ENCODE assay signal across 10 cellular contexts in genomic region chr7:135238112-135238744, GRCh38. TPM values are rescaled to one million over a fixed set of nuclear protein-coding genes. Genes with fewer than 3 reads are reported as not detected.
DNase-seq lines count a peak whose midpoint lies in the region; ATAC-seq, FAIRE-seq and TF ChIP-seq lines count a peak whose summit lies in the region.
"Had no signal": no experiment of that assay in that cellular context is flagged by ENCODE, and none has a peak within 500 bp of the region (broad histone marks: within the 10 kb centered on the region; RNA-seq: fewer than 3 reads in every experiment).

No MANE protein-coding gene starts in this region.

- no peaks in the 10 kb centered on the region for H3K36me3 Mint-ChIP-seq in activated CD4-positive, alpha-beta T cell treated with anti-CD3 and anti-CD28 coated beads, Interleukin-2, amount 10 ng/mL, durations not matched to agents 24 days and 14 days (ENCODE audit: low read depth)
- H3K36me3 Mint-ChIP-seq in osteocyte (ENCODE audit: unreplicated experiment), result no peaks in the 10 kb centered on the region

- TF ChIP-seq CTCF in Loucy (conservative IDR thresholded peaks at IDR 0.05; ENCODE audit: low read length) (peak; percentile 59), bronchial epithelial cell (IDR thresholded peaks at IDR 0.05; ENCODE audit: insufficient read depth, low read length, severe bottlenecking) (peak; percentile 49), osteocyte (IDR thresholded peaks at IDR 0.05) (peak; percentile 43)

- H3K4me3 ChIP-seq in Loucy (ENCODE audit: low read length, poor library complexity, severe bottlenecking), result no peak overlapping the region
- H3K4me3 ChIP-seq in bronchial epithelial cell (ENCODE audit: low read depth, low read length), result no peak overlapping the region

- H3K9ac ChIP-seq in Loucy (ENCODE audit: low read depth, low read length, poor library complexity, severe bottlenecking), result no peak overlapping the region

- no peak overlapping the region for H3K4me3 Mint-ChIP-seq in activated CD4-positive, alpha-beta T cell treated with anti-CD3 and anti-CD28 coated beads, Interleukin-2, amount 10 ng/mL, durations not matched to agents 24 days and 14 days
- no peak overlapping the region for H3K4me3 Mint-ChIP-seq in osteocyte (ENCODE audit: unreplicated experiment)
- H3K4me3 Mint-ChIP-seq: CD4-positive, alpha-beta T cell had no signal

- no peak overlapping the region for H2AFZ ChIP-seq in Loucy (ENCODE audit: low read length)

- FAIRE-seq in bronchial epithelial cell (lab: Jason Lieb, UNC), result no peak

- H4K20me1 ChIP-seq in Loucy (ENCODE audit: insufficient read depth, low read length, poor library complexity, severe bottlenecking), result no peaks in the 10 kb centered on the region

- H3K36me3 ChIP-seq in Loucy (ENCODE audit: insufficient read depth, low read length) (no peaks in the 10 kb centered on the region), bronchial epithelial cell (ENCODE audit: control insufficient read depth, insufficient read depth, low read length) (no peaks in the 10 kb centered on the region)

- intact Hi-C loops in activated CD4-positive, alpha-beta T cell treated with anti-CD3 and anti-CD28 coated beads, Interleukin-2, amount 10 ng/mL, durations not matched to agents 24 days and 14 days (cut with micrococcal nuclease), result no loop called here

- no peak overlapping the region for H3K27ac Mint-ChIP-seq in activated CD4-positive, alpha-beta T cell treated with anti-CD3 and anti-CD28 coated beads, Interleukin-2, amount 10 ng/mL, durations not matched to agents 24 days and 14 days
- no peak overlapping the region for H3K27ac Mint-ChIP-seq in osteocyte (ENCODE audit: unreplicated experiment)
- H3K27ac Mint-ChIP-seq: CD4-positive, alpha-beta T cell had no signal

- no peaks in the 10 kb centered on the region for H3K79me2 ChIP-seq in Loucy (ENCODE audit: insufficient read depth, low read length)

- H3F3A ChIP-seq in Loucy (ENCODE audit: low read depth), result no peaks in the 10 kb centered on the region

- H3K9me3 Mint-ChIP-seq in activated CD4-positive, alpha-beta T cell treated with anti-CD3 and anti-CD28 coated beads, Interleukin-2, amount 10 ng/mL, durations not matched to agents 24 days and 14 days, result peaks cover 7% of the 10 kb centered on the region
- H3K9me3 Mint-ChIP-seq in osteocyte (ENCODE audit: unreplicated experiment), result no peaks in the 10 kb centered on the region
- H3K9me3 Mint-ChIP-seq: CD4-positive, alpha-beta T cell had no signal

- H3K9me3 ChIP-seq in Loucy (ENCODE audit: insufficient read depth, low read depth, low read length), result no peaks in the 10 kb centered on the region

- H3K27me3 Mint-ChIP-seq in activated CD4-positive, alpha-beta T cell treated with anti-CD3 and anti-CD28 coated beads, Interleukin-2, amount 10 ng/mL, durations not matched to agents 24 days and 14 days, result peaks cover 5% of the 10 kb centered on the region
- peaks cover 25% of the 10 kb centered on the region for H3K27me3 Mint-ChIP-seq in osteocyte (ENCODE audit: unreplicated experiment)
- H3K27me3 Mint-ChIP-seq: CD4-positive, alpha-beta T cell had no signal

- peak; percentile 50 for DNase-seq in activated CD4-positive, alpha-beta T cell treated with anti-CD3 and anti-CD28 coated beads for 48 hours
- no peak for DNase-seq in activated CD4-positive, alpha-beta T cell treated with anti-CD3 and anti-CD28 coated beads, Interleukin-2, amount 10 ng/mL, durations not matched to agents 24 days and 14 days
- DNase-seq in bronchial epithelial cell (ENCODE audit: low read depth) (no peak), osteocyte (ENCODE audit: extremely low spot score, unreplicated experiment) (peak; percentile 82), hippocampal formation (lab: John Stamatoyannopoulos, UW) (no peak), NCI-H2029 treated with DMSO at 0.1 percent for 48 hours (lab: John Stamatoyannopoulos, UW) (no peak)
- DNase-seq: left cardiac atrium had no signal

- H3K4me1 Mint-ChIP-seq in activated CD4-positive, alpha-beta T cell treated with anti-CD3 and anti-CD28 coated beads, Interleukin-2, amount 10 ng/mL, durations not matched to agents 24 days and 14 days, result peaks cover 9% of the 10 kb centered on the region
- no peaks in the 10 kb centered on the region for H3K4me1 Mint-ChIP-seq in osteocyte (ENCODE audit: unreplicated experiment)

- ATAC-seq in GM19035 (IDR thresholded peaks at IDR 0.05; ENCODE audit: unreplicated experiment), result no peak
- ATAC-seq: left cardiac atrium had no signal

- H3K27me3 ChIP-seq in Loucy (ENCODE audit: insufficient read depth, low read length, poor library complexity, severe bottlenecking) (no peaks in the 10 kb centered on the region), bronchial epithelial cell (ENCODE audit: control insufficient read depth, insufficient read depth, low read length) (no peaks in the 10 kb centered on the region)

- H3K4me1 ChIP-seq in Loucy (ENCODE audit: insufficient read depth, low read length, poor library complexity, severe bottlenecking), result no peaks in the 10 kb centered on the region

- H3K9me2 ChIP-seq in Loucy (replicated peaks; ENCODE audit: low read depth, low read length), result no peaks in the 10 kb centered on the region

- no peak overlapping the region for H3K4me2 ChIP-seq in Loucy (ENCODE audit: low read depth, low read length, poor library complexity, severe bottlenecking)

RNA-seq across cellular contexts. Expression of gene STRA8, which starts 4.6 kb away (rescaled TPM):
- total RNA-seq in activated CD4-positive, alpha-beta T cell treated with anti-CD3 and anti-CD28 coated beads, Interleukin-2, amount 10 ng/mL, durations not matched to agents 24 days and 14 days, result not detected in 2 replicates
- total RNA-seq in bronchial epithelial cell (not detected in 2 replicates), osteocyte (not detected in 2 replicates)
- total RNA-seq: CD4-positive, alpha-beta T cell; left cardiac atrium had no signal

RNA-seq across cellular contexts. Expression of gene WDR91, which starts 26.9 kb away (rescaled TPM):
- 25.8 and 26.6 TPM in 2 replicates for total RNA-seq in activated CD4-positive, alpha-beta T cell treated with anti-CD3 and anti-CD28 coated beads, Interleukin-2, amount 10 ng/mL, durations not matched to agents 24 days and 14 days
- total RNA-seq in bronchial epithelial cell (4.7 and 6.9 TPM in 2 replicates), osteocyte (10.8 and 11.1 TPM in 2 replicates)

Comparison
In these comparisons a context has a peak if more than half of its experiments do, and no peak if none do; other contexts are left out.
1. DNase-seq: peak in activated CD4-positive, alpha-beta T cell treated with anti-CD3 and anti-CD28 coated beads for 48 hours (single experiment) and osteocyte (single experiment); none in activated CD4-positive, alpha-beta T cell treated with anti-CD3 and anti-CD28 coated beads, Interleukin-2, amount 10 ng/mL, durations not matched to agents 24 days and 14 days (single experiment), bronchial epithelial cell (single experiment), hippocampal formation (0 of 2) and NCI-H2029 treated with DMSO at 0.1 percent for 48 hours (single experiment).
2. Peak in every context shown above with its lines, with median percentiles within 50 percentile points of each other: CTCF ChIP-seq.